ENCODE assay signal across 8 cellular contexts in genomic region chr6:9250852-9251251, GRCh38.
DNase-seq lines count a peak whose midpoint lies in the region; ATAC-seq, FAIRE-seq and TF ChIP-seq lines count a peak whose summit lies in the region.

No MANE protein-coding gene starts in this region.

- intact Hi-C loops in stomach (cut with DNase I; ENCODE audit: low total_unique reads): no loop called here

- peak; percentile 60 for TF ChIP-seq CTCF in BJ (IDR thresholded peaks at IDR 0.05; ENCODE audit: insufficient read depth, low read depth, low read length)
- peak; percentile 74 for TF ChIP-seq CTCF in RWPE1 (conservative IDR thresholded peaks at IDR 0.05; ENCODE audit: low read depth)
- peak in 5 of 7 experiments; percentile 22 to 51 (median 27) for TF ChIP-seq CTCF in stomach (IDR thresholded peaks at IDR 0.05)

- no peaks in the 10 kb centered on the region for H3K9me3 ChIP-seq in stomach

- H3K4me3 Mint-ChIP-seq in activated naive CD8-positive, alpha-beta T cell treated with anti-CD3 and anti-CD28 coated beads, Interleukin-2, amount 50 U/mL, for 24 hours: no peak overlapping the region

- POLR2A ChIA-PET in BJ (lab: Charles Lee) (no interaction called here), RWPE1 (lab: Yijun Ruan, JAX; ENCODE audit: low non-redundant PET) (no interaction called here)

- no peaks in the 10 kb centered on the region for H3K36me3 ChIP-seq in BJ (ENCODE audit: control insufficient read depth, insufficient read depth, low read length)
- H3K36me3 ChIP-seq in stomach: no peaks in the 10 kb centered on the region

- H3K27ac ChIP-seq in RWPE1 (no peak overlapping the region), stomach (no peak overlapping the region)

- H3K27me3 Mint-ChIP-seq in activated naive CD8-positive, alpha-beta T cell treated with anti-CD3 and anti-CD28 coated beads, Interleukin-2, amount 50 U/mL, for 24 hours: no peaks in the 10 kb centered on the region

- no peaks in the 10 kb centered on the region for H3K4me1 Mint-ChIP-seq in activated naive CD8-positive, alpha-beta T cell treated with anti-CD3 and anti-CD28 coated beads, Interleukin-2, amount 50 U/mL, for 24 hours

- DNase-seq in BJ (ENCODE audit: low read depth) (no peak), HTR-8/SVneo (ENCODE audit: insufficient read length, low spot score) (peak; percentile 41), RWPE1 (ENCODE audit: low spot score) (peak; percentile 41), glomerular visceral epithelial cell (ENCODE audit: extremely low spot score) (peak; percentile 63), stomach (peak; percentile 57), COLO829 (ENCODE audit: low spot score) (no peak)
- no peak for DNase-seq in activated naive CD8-positive, alpha-beta T cell treated with anti-CD3 and anti-CD28 coated beads, Interleukin-2, amount 50 U/mL, for 24 hours
- no peak for DNase-seq in activated naive CD4-positive, alpha-beta T cell treated with anti-CD3 and anti-CD28 coated beads, Interleukin-2, amount 50 U/mL, for 16 hours

- no peaks in the 10 kb centered on the region for H3K4me1 ChIP-seq in stomach

- H3K27me3 ChIP-seq in BJ (ENCODE audit: control insufficient read depth, insufficient read depth, low read length) (no peaks in the 10 kb centered on the region), stomach (no peaks in the 10 kb centered on the region)

- no peak overlapping the region for H3K4me3 ChIP-seq in BJ (ENCODE audit: low read depth, low read length)
- H3K4me3 ChIP-seq in stomach: no peak overlapping the region

- H3K9me3 Mint-ChIP-seq in activated naive CD8-positive, alpha-beta T cell treated with anti-CD3 and anti-CD28 coated beads, Interleukin-2, amount 50 U/mL, for 24 hours: no peaks in the 10 kb centered on the region

- no peaks in the 10 kb centered on the region for H3K36me3 Mint-ChIP-seq in activated naive CD8-positive, alpha-beta T cell treated with anti-CD3 and anti-CD28 coated beads, Interleukin-2, amount 50 U/mL, for 24 hours (ENCODE audit: low read depth)

- CTCF ChIA-PET in BJ (lab: Yijun Ruan, JAX) (interaction anchor here (0.7 to 1.4 kb wide), 4 partner anchors 14 to 1163 kb away, joined by 3 to 6 read pairs (median 4); no protein-coding TSS in a partner anchor), RWPE1 (lab: Yijun Ruan, JAX) (interaction anchor here (0.5 to 0.8 kb wide), 5 partner anchors 179 to 1185 kb away, joined by 3 to 5 read pairs (median 3); no protein-coding TSS in a partner anchor)

- TF ChIP-seq EP300 in stomach (IDR thresholded peaks at IDR 0.05): no peak

- ATAC-seq in activated naive CD8-positive, alpha-beta T cell treated with anti-CD3 and anti-CD28 coated beads, Interleukin-2, amount 50 U/mL, for 24 hours: no peak

- H3K27ac Mint-ChIP-seq in activated naive CD8-positive, alpha-beta T cell treated with anti-CD3 and anti-CD28 coated beads, Interleukin-2, amount 50 U/mL, for 24 hours: no peak overlapping the region

- peak; percentile 82 for FAIRE-seq in HTR-8/SVneo (lab: Jason Lieb, UNC)

- no peak for TF ChIP-seq POLR2A in stomach (IDR thresholded peaks at IDR 0.05)

- 11 to 22% (median 13%) methylated on average over 9 of the region's 9 CpGs for whole genome bisulfite sequencing in stomach, 5 donors

Comparison
In these comparisons a context has a peak if more than half of its experiments do, and no peak if none do; other contexts are left out.
1. DNase-seq: peak in HTR-8/SVneo (single experiment), RWPE1 (single experiment), glomerular visceral epithelial cell (single experiment) and stomach (single experiment); none in BJ (single experiment), activated naive CD8-positive, alpha-beta T cell treated with anti-CD3 and anti-CD28 coated beads, Interleukin-2, amount 50 U/mL, for 24 hours (single experiment), activated naive CD4-positive, alpha-beta T cell treated with anti-CD3 and anti-CD28 coated beads, Interleukin-2, amount 50 U/mL, for 16 hours (single experiment) and COLO829 (single experiment).
2. Peak in every context shown above with its lines, with median percentiles within 50 percentile points of each other: CTCF ChIP-seq.